Comparison of ENCODE assay signal across 28 cellular contexts in genomic region chr6:151428336-151428735, GRCh38.
"Had no signal": no experiment of that assay in that cellular context is flagged by ENCODE, and none has a peak within 500 bp of the region (broad histone marks: within the 10 kb centered on the region; RNA-seq: fewer than 3 reads in every experiment).

No MANE protein-coding gene starts in this region.

- H3K27ac Mint-ChIP-seq: stimulated activated memory B cell treated with anti-CD40 and anti-IgM and Interleukin-4, amounts not matched to agents 10 μg/mL and 1 μg/mL and 100 μg/mL, for 72 hours; stimulated activated naive B cell treated with anti-CD40 and anti-IgM and Interleukin-4, amounts not matched to agents 10 μg/mL and 1 μg/mL and 100 μg/mL, for 72 hours; stimulated activated naive CD8-positive, alpha-beta T cell treated with anti-CD3 and anti-CD28 coated beads, Interleukin-15, Interleukin-2, amounts not matched to agents 100 ng/mL and 50 ng/mL, for 24 hours; type B pancreatic cell had no signal

- H3K4me3 Mint-ChIP-seq: stimulated activated effector memory CD8-positive, alpha-beta T cell treated with anti-CD3 and anti-CD28 coated beads, Interleukin-12 subunit alpha, Interleukin-12 subunit beta, amount 100 ng/mL, for 72 hours; stimulated activated memory B cell treated with anti-CD40 and anti-IgM and Interleukin-4, amounts not matched to agents 10 μg/mL and 1 μg/mL and 100 μg/mL, for 72 hours; stimulated activated naive B cell treated with anti-CD40 and anti-IgM and Interleukin-4, amounts not matched to agents 10 μg/mL and 1 μg/mL and 100 μg/mL, for 72 hours; stimulated activated naive CD8-positive, alpha-beta T cell treated with anti-CD3 and anti-CD28 coated beads, Interleukin-15, amount 100 ng/mL, for 72 hours; stimulated activated naive CD8-positive, alpha-beta T cell treated with anti-CD3 and anti-CD28 coated beads, Interleukin-15, Interleukin-2, amounts not matched to agents 100 ng/mL and 50 ng/mL, for 24 hours; type B pancreatic cell had no signal

- ATAC-seq: stimulated activated effector memory CD8-positive, alpha-beta T cell treated with anti-CD3 and anti-CD28 coated beads, Interleukin-12 subunit alpha, Interleukin-12 subunit beta, amount 100 ng/mL, for 72 hours; stimulated activated memory B cell treated with anti-CD40 and anti-IgM and Interleukin-4, amounts not matched to agents 10 μg/mL and 1 μg/mL and 100 μg/mL, for 72 hours; stimulated activated naive B cell treated with anti-CD40 and anti-IgM and Interleukin-4, amounts not matched to agents 10 μg/mL and 1 μg/mL and 100 μg/mL, for 72 hours; stimulated activated naive CD8-positive, alpha-beta T cell treated with anti-CD3 and anti-CD28 coated beads, Interleukin-15, amount 100 ng/mL, for 72 hours; stimulated activated naive CD8-positive, alpha-beta T cell treated with anti-CD3 and anti-CD28 coated beads, Interleukin-15, Interleukin-2, amounts not matched to agents 100 U/mL and 50 U/mL, for 24 hours; upper lobe of right lung had no signal

- H3K4me3 ChIP-seq: stomach, suprapubic skin, testis, thoracic aorta, thyroid gland, tibial artery, tibial nerve, transverse colon, upper lobe of left lung, upper lobe of right lung, uterus, vagina had no signal

- DNase-seq: stimulated activated CD4-positive, alpha-beta T cell treated with anti-CD3 and anti-CD28 coated beads, Interleukin-2, amount 100 ng/mL, for 48 hours; stimulated activated CD4-positive, alpha-beta T cell treated with anti-CD3 and anti-CD28 coated beads, Interleukin-4, amount 100 ng/mL, for 1 hour; stimulated activated CD4-positive, alpha-beta T cell treated with anti-CD3 and anti-CD28 coated beads, Interleukin-4, amount 100 ng/mL, for 24 hours; stimulated activated CD4-positive, alpha-beta T cell treated with anti-CD3 and anti-CD28 coated beads, Interleukin-4, amount 100 ng/mL, for 4 hours; stimulated activated CD8-positive, alpha-beta memory T cell treated with anti-CD3 and anti-CD28 coated beads, Interleukin-4, amount 100 ng/mL, for 48 hours; stimulated activated naive B cell treated with anti-CD40 and anti-IgM and Interleukin-4, amounts not matched to agents 10 μg/mL and 1 μg/mL and 100 μg/mL, for 72 hours; stimulated activated naive CD4-positive, alpha-beta T cell; stimulated activated naive CD4-positive, alpha-beta T cell treated with Interleukin-2 at 50 U/mL for 16 hours; stimulated activated naive CD8-positive, alpha-beta T cell treated with anti-CD3 and anti-CD28 coated beads, Interleukin-15, amount 100 ng/mL, for 72 hours; stimulated activated naive CD8-positive, alpha-beta T cell treated with anti-CD3 and anti-CD28 coated beads, Interleukin-15, Interleukin-2, amounts not matched to agents 100 U/mL and 50 U/mL, for 24 hours; stomach; substantia nigra; testis; thyroid gland; tibial artery; transverse colon; upper lobe of left lung; upper lobe of right lung; uterus had no signal

- H3K36me3 ChIP-seq: uterus had no signal

- H3K9me3 ChIP-seq: stomach, suprapubic skin, testis, thoracic aorta, thyroid gland, tibial artery, tibial nerve, transverse colon, upper lobe of left lung, upper lobe of right lung, uterus, vagina had no signal

- H3K4me1 Mint-ChIP-seq: stimulated activated effector memory CD8-positive, alpha-beta T cell treated with anti-CD3 and anti-CD28 coated beads, Interleukin-12 subunit alpha, Interleukin-12 subunit beta, amount 100 ng/mL, for 72 hours; stimulated activated memory B cell treated with anti-CD40 and anti-IgM and Interleukin-4, amounts not matched to agents 10 μg/mL and 1 μg/mL and 100 μg/mL, for 72 hours; stimulated activated naive B cell treated with anti-CD40 and anti-IgM and Interleukin-4, amounts not matched to agents 10 μg/mL and 1 μg/mL and 100 μg/mL, for 72 hours; stimulated activated naive CD8-positive, alpha-beta T cell treated with anti-CD3 and anti-CD28 coated beads, Interleukin-15, amount 100 ng/mL, for 72 hours had no signal

- H3K27me3 ChIP-seq: stomach, suprapubic skin, testis, thyroid gland, tibial artery, tibial nerve, transverse colon, upper lobe of left lung, upper lobe of right lung, uterus, vagina had no signal

- FAIRE-seq: urothelium cell line had no signal

- H3K4me1 ChIP-seq: stomach, suprapubic skin, testis, tibial nerve, transverse colon, upper lobe of left lung, upper lobe of right lung, uterus, vagina had no signal

- H3K27ac ChIP-seq: stomach, suprapubic skin, testis, thoracic aorta, thyroid gland, tibial artery, tibial nerve, transverse colon, upper lobe of left lung, upper lobe of right lung, uterus, vagina had no signal

- H3K9me3 Mint-ChIP-seq: stimulated activated effector memory CD8-positive, alpha-beta T cell treated with anti-CD3 and anti-CD28 coated beads, Interleukin-12 subunit alpha, Interleukin-12 subunit beta, amount 100 ng/mL, for 72 hours; stimulated activated memory B cell treated with anti-CD40 and anti-IgM and Interleukin-4, amounts not matched to agents 10 μg/mL and 1 μg/mL and 100 μg/mL, for 72 hours; stimulated activated naive B cell treated with anti-CD40 and anti-IgM and Interleukin-4, amounts not matched to agents 10 μg/mL and 1 μg/mL and 100 μg/mL, for 72 hours; stimulated activated naive CD8-positive, alpha-beta T cell treated with anti-CD3 and anti-CD28 coated beads, Interleukin-15, amount 100 ng/mL, for 72 hours; stimulated activated naive CD8-positive, alpha-beta T cell treated with anti-CD3 and anti-CD28 coated beads, Interleukin-15, Interleukin-2, amounts not matched to agents 100 ng/mL and 50 ng/mL, for 24 hours; type B pancreatic cell had no signal

- H3K27me3 Mint-ChIP-seq: stimulated activated memory B cell treated with anti-CD40 and anti-IgM and Interleukin-4, amounts not matched to agents 10 μg/mL and 1 μg/mL and 100 μg/mL, for 72 hours; stimulated activated naive B cell treated with anti-CD40 and anti-IgM and Interleukin-4, amounts not matched to agents 10 μg/mL and 1 μg/mL and 100 μg/mL, for 72 hours; stimulated activated naive CD8-positive, alpha-beta T cell treated with anti-CD3 and anti-CD28 coated beads, Interleukin-15, amount 100 ng/mL, for 72 hours; stimulated activated naive CD8-positive, alpha-beta T cell treated with anti-CD3 and anti-CD28 coated beads, Interleukin-15, Interleukin-2, amounts not matched to agents 100 ng/mL and 50 ng/mL, for 24 hours; type B pancreatic cell had no signal
